In genomic region chr6:128371113-128371512, GRCh38 we compare ENCODE assay signal across 24 cellular contexts.
"Had no signal": no experiment of that assay in that cellular context is flagged by ENCODE, and none has a peak within 500 bp of the region (broad histone marks: within the 10 kb centered on the region; RNA-seq: fewer than 3 reads in every experiment).

No MANE protein-coding gene starts in this region.

- H3K27me3 Mint-ChIP-seq: activated CD4-positive, alpha-beta memory T cell treated with anti-CD3 and anti-CD28 coated beads, Interleukin-2, amount 10 ng/mL, durations not matched to agents 7 days and 5 days; activated CD4-positive, alpha-beta T cell treated with anti-CD3 and anti-CD28 coated beads for 36 hours; activated CD4-positive, alpha-beta T cell treated with anti-CD3 and anti-CD28 coated beads, Interleukin-2, amount 10 ng/mL, durations not matched to agents 24 days and 14 days; activated naive CD4-positive, alpha-beta T cell treated with anti-CD3 and anti-CD28 coated beads, Interleukin-2, amount 10 ng/mL, durations not matched to agents 7 days and 5 days; activated naive CD8-positive, alpha-beta T cell treated with anti-CD3 and anti-CD28 coated beads, Interleukin-2, amount 10 ng/mL, durations not matched to agents 7 days and 5 days; activated T-cell treated with anti-CD3 and anti-CD28 coated beads, Interleukin-2, amount 50 U/mL, for 24 hours; brain had no signal

- DNase-seq: activated CD4-positive, alpha-beta memory T cell treated with anti-CD3 and anti-CD28 coated beads, Interleukin-2, amount 10 ng/mL, durations not matched to agents 7 days and 5 days; activated CD4-positive, alpha-beta T cell treated with anti-CD3 and anti-CD28 coated beads for 36 hours; activated CD4-positive, alpha-beta T cell treated with anti-CD3 and anti-CD28 coated beads, Interleukin-2, amount 10 ng/mL, durations not matched to agents 24 days and 14 days; activated CD4-positive, CD25-positive, alpha-beta regulatory T cell; activated CD4-positive, CD25-positive, alpha-beta regulatory T cell treated with anti-CD3 and anti-CD28 coated beads, Interleukin-2, amount 50 U/mL, for 72 hours; activated CD8-positive, alpha-beta memory T cell treated with anti-CD3 and anti-CD28 coated beads, Interleukin-2, amount 50 U/mL, for 48 hours; activated gamma-delta T cell; activated naive CD4-positive, alpha-beta T cell; activated naive CD4-positive, alpha-beta T cell treated with anti-CD3 and anti-CD28 coated beads, Interleukin-2, amount 10 ng/mL, durations not matched to agents 7 days and 5 days; activated naive CD8-positive, alpha-beta T cell treated with anti-CD3 and anti-CD28 coated beads, Interleukin-2, amount 10 ng/mL, durations not matched to agents 7 days and 5 days; activated T-cell treated with anti-CD3 and anti-CD28 coated beads for 4 hours; activated T-cell treated with anti-CD3 and anti-CD28 coated beads, Interleukin-2, amount 50 U/mL, for 24 hours; activated T-cell treated with anti-CD3 and anti-CD28 coated beads, Interleukin-2, amount 50 U/mL, for 72 hours; central memory CD4-positive, alpha-beta T cell; cerebellar nuclear complex; colonic mucosa; effector CD8-positive, alpha-beta T cell; T-helper 2 cell had no signal

- H3K36me3 Mint-ChIP-seq: activated naive CD4-positive, alpha-beta T cell treated with anti-CD3 and anti-CD28 coated beads, Interleukin-2, amount 10 ng/mL, durations not matched to agents 7 days and 5 days had no signal

- H3K36me3 ChIP-seq: ascending aorta, breast epithelium, cardiac muscle cell, colonic mucosa had no signal

- H3K9me3 ChIP-seq: ascending aorta, colonic mucosa had no signal

- H3K4me1 Mint-ChIP-seq: activated CD4-positive, alpha-beta memory T cell treated with anti-CD3 and anti-CD28 coated beads, Interleukin-2, amount 10 ng/mL, durations not matched to agents 7 days and 5 days; activated CD4-positive, alpha-beta T cell treated with anti-CD3 and anti-CD28 coated beads for 36 hours; activated CD4-positive, alpha-beta T cell treated with anti-CD3 and anti-CD28 coated beads, Interleukin-2, amount 10 ng/mL, durations not matched to agents 24 days and 14 days had no signal

- H3K27ac Mint-ChIP-seq: activated CD4-positive, alpha-beta memory T cell treated with anti-CD3 and anti-CD28 coated beads, Interleukin-2, amount 10 ng/mL, durations not matched to agents 7 days and 5 days; activated CD4-positive, alpha-beta T cell treated with anti-CD3 and anti-CD28 coated beads for 36 hours; activated CD4-positive, alpha-beta T cell treated with anti-CD3 and anti-CD28 coated beads, Interleukin-2, amount 10 ng/mL, durations not matched to agents 24 days and 14 days; activated naive CD4-positive, alpha-beta T cell treated with anti-CD3 and anti-CD28 coated beads, Interleukin-2, amount 10 ng/mL, durations not matched to agents 7 days and 5 days; activated naive CD4-positive, alpha-beta T cell treated with anti-CD3 and anti-CD28 coated beads, Interleukin-2, amount 50 U/mL, for 72 hours; activated naive CD8-positive, alpha-beta T cell treated with anti-CD3 and anti-CD28 coated beads, Interleukin-2, amount 10 ng/mL, durations not matched to agents 7 days and 5 days; activated T-cell treated with anti-CD3 and anti-CD28 coated beads, Interleukin-2, amount 50 U/mL, for 24 hours; activated T-cell treated with anti-CD3 and anti-CD28 coated beads, Interleukin-2, amount 50 U/mL, for 72 hours; brain had no signal

- ATAC-seq: activated CD4-positive, alpha-beta T cell treated with anti-CD3 and anti-CD28 coated beads for 36 hours; activated naive CD4-positive, alpha-beta T cell treated with anti-CD3 and anti-CD28 coated beads, Interleukin-2, amount 50 U/mL, for 72 hours; activated T-cell treated with anti-CD3 and anti-CD28 coated beads, Interleukin-2, amount 50 U/mL, for 72 hours; esophagus mucosa had no signal

- H3K9me3 Mint-ChIP-seq: activated CD4-positive, alpha-beta T cell treated with anti-CD3 and anti-CD28 coated beads, Interleukin-2, amount 10 ng/mL, durations not matched to agents 24 days and 14 days had no signal

- H3K27me3 ChIP-seq: ascending aorta, breast epithelium, cardiac muscle cell, colonic mucosa had no signal

- H3K4me3 Mint-ChIP-seq: activated CD4-positive, alpha-beta memory T cell treated with anti-CD3 and anti-CD28 coated beads, Interleukin-2, amount 10 ng/mL, durations not matched to agents 7 days and 5 days; activated CD4-positive, alpha-beta T cell treated with anti-CD3 and anti-CD28 coated beads for 36 hours; activated CD4-positive, alpha-beta T cell treated with anti-CD3 and anti-CD28 coated beads, Interleukin-2, amount 10 ng/mL, durations not matched to agents 24 days and 14 days; activated naive CD4-positive, alpha-beta T cell treated with anti-CD3 and anti-CD28 coated beads, Interleukin-2, amount 10 ng/mL, durations not matched to agents 7 days and 5 days; activated naive CD8-positive, alpha-beta T cell treated with anti-CD3 and anti-CD28 coated beads, Interleukin-2, amount 10 ng/mL, durations not matched to agents 7 days and 5 days; activated T-cell treated with anti-CD3 and anti-CD28 coated beads, Interleukin-2, amount 50 U/mL, for 24 hours; activated T-cell treated with anti-CD3 and anti-CD28 coated beads, Interleukin-2, amount 50 U/mL, for 72 hours; brain had no signal

- H3K4me3 ChIP-seq: ascending aorta, breast epithelium, cardiac muscle cell, colonic mucosa had no signal

- H3K27ac ChIP-seq: ascending aorta, breast epithelium, cardiac muscle cell, colonic mucosa had no signal
